9 cellular contexts compared by ENCODE assay signal in the genomic region with DNA sequence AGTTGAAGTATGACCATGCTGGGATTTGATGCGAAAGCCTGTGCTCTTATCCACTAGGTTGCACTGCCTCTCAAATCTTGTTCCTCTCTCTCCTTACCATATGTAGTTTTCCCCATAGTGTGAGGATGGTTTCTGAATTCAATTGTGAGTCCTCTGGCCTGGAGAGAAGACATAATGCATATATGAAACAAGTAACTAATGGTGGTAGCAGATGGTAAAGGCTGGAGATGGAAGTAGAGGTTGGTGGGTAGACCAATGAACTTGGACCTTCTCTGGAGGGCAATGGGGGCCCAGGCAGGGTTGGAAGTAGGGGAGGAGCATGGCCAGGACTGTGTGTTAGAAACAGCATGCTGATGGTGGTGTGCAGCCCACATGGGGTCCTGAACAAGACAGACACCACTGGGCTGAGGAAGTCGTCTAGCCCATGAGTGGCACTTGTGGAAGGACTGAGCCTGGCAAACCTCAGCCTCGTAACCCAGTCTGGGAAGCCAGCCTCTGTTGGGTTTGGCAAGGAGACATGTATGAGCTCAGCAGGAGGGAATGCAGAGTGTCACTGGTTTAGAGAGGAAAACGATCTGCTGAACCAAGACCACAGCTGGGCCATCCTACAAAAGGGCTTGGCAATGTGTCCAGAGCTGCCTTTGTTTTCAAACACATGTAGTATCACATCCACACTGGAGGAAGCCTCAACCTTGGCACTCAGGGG. TPM values are rescaled to one million over a fixed set of nuclear protein-coding genes. Genes with fewer than 3 reads are reported as not detected.
DNase-seq lines count a peak whose midpoint lies in the region; TF ChIP-seq lines count a peak whose summit lies in the region.
"Had no signal": no experiment of that assay in that cellular context is flagged by ENCODE, and none has a peak within 500 bp of the region (broad histone marks: within the 10 kb centered on the region; RNA-seq: fewer than 3 reads in every experiment).

No MANE protein-coding gene starts in this region.

- peaks cover 12% of the 10 kb centered on the region for H3K4me1 ChIP-seq in HEK293 (ENCODE audit: control insufficient read depth, insufficient read depth, low read length)
- peaks cover 23% of the 10 kb centered on the region for H3K4me1 ChIP-seq in skeletal muscle satellite cell (ENCODE audit: control insufficient read depth, insufficient read depth, low read length)

- no peak for TF ChIP-seq CTCF in HEK293 (tag by site-specific recombination; IDR thresholded peaks at IDR 0.05)
- TF ChIP-seq CTCF in brain microvascular endothelial cell (IDR thresholded peaks at IDR 0.05; ENCODE audit: low read depth, low read length, missing control alignments): no peak

- H3K27me3 ChIP-seq in brain microvascular endothelial cell (replicated peaks) (no peaks in the 10 kb centered on the region), skeletal muscle satellite cell (ENCODE audit: control insufficient read depth, insufficient read depth, low read length) (no peaks in the 10 kb centered on the region), H7 (ENCODE audit: control insufficient read depth, insufficient read depth, low read length) (no peaks in the 10 kb centered on the region)

- in situ Hi-C loops in brain microvascular endothelial cell (cut with HindIII; ENCODE audit: low pct_ligation_motif_present, low sequenced_read_pairs): no loop called here

- peak; percentile 96 for DNase-seq in brain microvascular endothelial cell
- DNase-seq in inferior parietal cortex (ENCODE audit: extremely low spot score): peak; percentile 49
- DNase-seq in H7: no peak
- no peak for DNase-seq in RPMI8226
- DNase-seq in MV-4-11 (lab: John Stamatoyannopoulos, UW): no peak
- no peak for DNase-seq in DMS114 treated with DMSO at 0.1 percent for 48 hours (lab: John Stamatoyannopoulos, UW; ENCODE audit: unreplicated experiment)
- DNase-seq: activated T-cell treated with anti-CD3 and anti-CD28 coated beads, Interleukin-2, amount 50 U/mL, for 72 hours had no signal

- H3K9me3 ChIP-seq in HEK293 (ENCODE audit: control insufficient read depth, insufficient read depth, low read depth, low read length) (no peaks in the 10 kb centered on the region), skeletal muscle satellite cell (replicated peaks; ENCODE audit: low read length) (no peaks in the 10 kb centered on the region)

- H3K9ac ChIP-seq in skeletal muscle satellite cell (ENCODE audit: low read depth, low read length): peak overlapping the region; percentile 56

- peak overlapping the region; percentile 33 for H3K4me2 ChIP-seq in skeletal muscle satellite cell (ENCODE audit: low read length)

- no peak overlapping the region for H3K27ac ChIP-seq in HEK293 (ENCODE audit: extremely low read depth, low read depth, low read length)
- peak overlapping the region; percentile 61 for H3K27ac ChIP-seq in brain microvascular endothelial cell

- CTCF ChIA-PET in HEK293 (lab: Yijun Ruan, JAX): interaction anchor here (0.8 to 1.4 kb wide), 6 partner anchors 21 to 182 kb away, joined by 3 to 6 read pairs (median 4); no protein-coding TSS in a partner anchor

- POLR2A ChIA-PET in HEK293 (lab: Yijun Ruan, JAX): interaction anchor here (0.8 to 2.0 kb wide), 3 partner anchors 10 to 18 kb away, joined by 3 to 12 read pairs (median 3); partner anchors contain the start of gene LMCD1

- H3K4me3 ChIP-seq in HEK293 (ENCODE audit: low read depth, low read length) (no peak overlapping the region), brain microvascular endothelial cell (ENCODE audit: low read depth, low read length) (no peak overlapping the region), skeletal muscle satellite cell (ENCODE audit: low read length) (no peak overlapping the region), H7 (ENCODE audit: insufficient read depth, low read depth, low read length) (no peak overlapping the region)

- H3K36me3 ChIP-seq in HEK293 (ENCODE audit: control insufficient read depth in 2 of 2, insufficient read depth in 1 of 2, low read length in 2 of 2) (no peaks in the 10 kb centered on the region), brain microvascular endothelial cell (replicated peaks) (no peaks in the 10 kb centered on the region), skeletal muscle satellite cell (ENCODE audit: insufficient read depth, low read length) (no peaks in the 10 kb centered on the region), H7 (replicated peaks; ENCODE audit: control insufficient read depth, insufficient read depth, low read length) (no peaks in the 10 kb centered on the region; the same call in 1 of the 2 replicates)

TF ChIP-seq in HEK293, 187 proteins besides CTCF, POLR2A, EP300 and RAD21 (continues in another document):
- TF ChIP-seq ZNF600 (tag by site-specific recombination; IDR thresholded peaks at IDR 0.05) (peak; percentile 84), ZNF596 (tag by site-specific recombination; IDR thresholded peaks at IDR 0.05) (no peak), HOXA7 (CRISPR knock-in tag; IDR thresholded peaks at IDR 0.05; ENCODE audit: borderline replicate concordance) (no peak), ZNF114 (tag by site-specific recombination; IDR thresholded peaks at IDR 0.05) (no peak), MYNN (tag by site-specific recombination; IDR thresholded peaks at IDR 0.05; ENCODE audit: borderline replicate concordance) (no peak), GFI1B (tag by site-specific recombination; IDR thresholded peaks at IDR 0.05) (peak; percentile 44; the same call in 1 of the 2 replicates), PRDM1 (tag by site-specific recombination; IDR thresholded peaks at IDR 0.05) (no peak), INSM2 (tag by site-specific recombination; IDR thresholded peaks at IDR 0.05) (no peak), ZFP3 (tag by site-specific recombination; IDR thresholded peaks at IDR 0.05; ENCODE audit: low read depth) (no peak), ZNF514 (tag by site-specific recombination; IDR thresholded peaks at IDR 0.05) (no peak)
- TF ChIP-seq, protein P1, sequence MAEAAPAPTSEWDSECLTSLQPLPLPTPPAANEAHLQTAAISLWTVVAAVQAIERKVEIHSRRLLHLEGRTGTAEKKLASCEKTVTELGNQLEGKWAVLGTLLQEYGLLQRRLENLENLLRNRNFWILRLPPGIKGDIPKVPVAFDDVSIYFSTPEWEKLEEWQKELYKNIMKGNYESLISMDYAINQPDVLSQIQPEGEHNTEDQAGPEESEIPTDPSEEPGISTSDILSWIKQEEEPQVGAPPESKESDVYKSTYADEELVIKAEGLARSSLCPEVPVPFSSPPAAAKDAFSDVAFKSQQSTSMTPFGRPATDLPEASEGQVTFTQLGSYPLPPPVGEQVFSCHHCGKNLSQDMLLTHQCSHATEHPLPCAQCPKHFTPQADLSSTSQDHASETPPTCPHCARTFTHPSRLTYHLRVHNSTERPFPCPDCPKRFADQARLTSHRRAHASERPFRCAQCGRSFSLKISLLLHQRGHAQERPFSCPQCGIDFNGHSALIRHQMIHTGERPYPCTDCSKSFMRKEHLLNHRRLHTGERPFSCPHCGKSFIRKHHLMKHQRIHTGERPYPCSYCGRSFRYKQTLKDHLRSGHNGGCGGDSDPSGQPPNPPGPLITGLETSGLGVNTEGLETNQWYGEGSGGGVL (tag by site-specific recombination; IDR thresholded peaks at IDR 0.05): peak; percentile 33; the same call in 1 of the 2 replicates
- TF ChIP-seq, protein P2, sequence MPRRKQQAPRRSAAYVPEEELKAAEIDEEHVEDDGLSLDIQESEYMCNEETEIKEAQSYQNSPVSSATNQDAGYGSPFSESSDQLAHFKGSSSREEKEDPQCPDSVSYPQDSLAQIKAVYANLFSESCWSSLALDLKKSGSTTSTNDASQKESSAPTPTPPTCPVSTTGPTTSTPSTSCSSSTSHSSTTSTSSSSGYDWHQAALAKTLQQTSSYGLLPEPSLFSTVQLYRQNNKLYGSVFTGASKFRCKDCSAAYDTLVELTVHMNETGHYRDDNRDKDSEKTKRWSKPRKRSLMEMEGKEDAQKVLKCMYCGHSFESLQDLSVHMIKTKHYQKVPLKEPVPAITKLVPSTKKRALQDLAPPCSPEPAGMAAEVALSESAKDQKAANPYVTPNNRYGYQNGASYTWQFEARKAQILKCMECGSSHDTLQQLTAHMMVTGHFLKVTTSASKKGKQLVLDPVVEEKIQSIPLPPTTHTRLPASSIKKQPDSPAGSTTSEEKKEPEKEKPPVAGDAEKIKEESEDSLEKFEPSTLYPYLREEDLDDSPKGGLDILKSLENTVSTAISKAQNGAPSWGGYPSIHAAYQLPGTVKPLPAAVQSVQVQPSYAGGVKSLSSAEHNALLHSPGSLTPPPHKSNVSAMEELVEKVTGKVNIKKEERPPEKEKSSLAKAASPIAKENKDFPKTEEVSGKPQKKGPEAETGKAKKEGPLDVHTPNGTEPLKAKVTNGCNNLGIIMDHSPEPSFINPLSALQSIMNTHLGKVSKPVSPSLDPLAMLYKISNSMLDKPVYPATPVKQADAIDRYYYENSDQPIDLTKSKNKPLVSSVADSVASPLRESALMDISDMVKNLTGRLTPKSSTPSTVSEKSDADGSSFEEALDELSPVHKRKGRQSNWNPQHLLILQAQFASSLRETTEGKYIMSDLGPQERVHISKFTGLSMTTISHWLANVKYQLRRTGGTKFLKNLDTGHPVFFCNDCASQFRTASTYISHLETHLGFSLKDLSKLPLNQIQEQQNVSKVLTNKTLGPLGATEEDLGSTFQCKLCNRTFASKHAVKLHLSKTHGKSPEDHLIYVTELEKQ (tag by site-specific recombination; IDR thresholded peaks at IDR 0.05; ENCODE audit: borderline replicate concordance): no peak

RNA-seq across cellular contexts. Expression of gene LMCD1, which starts 18.5 kb away (rescaled TPM):
- 17.5 and 29.5 TPM in 2 replicates for total RNA-seq in skeletal muscle satellite cell (2012; rRNA removed)
- 2.8 and 7.9 TPM in 2 replicates for total RNA-seq in H7 (2014; rRNA removed; shearing (Covaris generic))

Comparison
In these comparisons a context has a peak if more than half of its experiments do, and no peak if none do; other contexts are left out.
1. DNase-seq: peak in brain microvascular endothelial cell (single experiment) and inferior parietal cortex (single experiment); none in H7 (single experiment), RPMI8226 (single experiment), MV-4-11 (single experiment) and DMS114 treated with DMSO at 0.1 percent for 48 hours (single experiment).